17 cellular contexts compared by ENCODE assay signal in the genomic region with DNA sequence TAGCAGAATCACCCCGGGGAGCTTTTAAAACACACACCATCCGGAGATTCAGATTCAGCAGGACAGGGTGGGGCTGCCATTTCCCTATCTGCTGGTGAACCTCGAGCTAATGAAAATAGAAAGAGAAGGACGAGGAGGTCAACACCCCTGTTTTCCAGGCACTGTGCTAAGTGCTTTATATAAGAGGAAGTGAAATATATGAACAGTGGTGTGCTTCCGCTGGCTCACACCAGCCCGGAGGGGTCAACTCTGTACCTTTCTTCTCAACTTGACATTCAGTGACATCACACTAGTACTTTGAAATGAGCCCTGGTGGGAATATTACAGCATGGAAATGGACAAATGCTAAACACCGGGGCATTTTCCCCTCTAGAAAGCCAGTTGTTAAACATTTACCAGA.
DNase-seq lines count a peak whose midpoint lies in the region; ATAC-seq and TF ChIP-seq lines count a peak whose summit lies in the region.
"Had no signal": no experiment of that assay in that cellular context is flagged by ENCODE, and none has a peak within 500 bp of the region (broad histone marks: within the 10 kb centered on the region; RNA-seq: fewer than 3 reads in every experiment).

No MANE protein-coding gene starts in this region.

- 64 to 66% methylated on average over 5 to 7 of the region's 7 CpGs for WGBS in transverse colon (ENCODE audit: low coverage in 1 of 2), 2 donors

- H3K4me3 ChIP-seq in GM12864 (ENCODE audit: low read depth, low read length), result no peak overlapping the region
- H3K4me3 ChIP-seq in OCI-LY1 (ENCODE audit: low read depth, low read length, poor library complexity, severe bottlenecking), result peak overlapping the region; percentile 3
- no peak overlapping the region for H3K4me3 ChIP-seq in transverse colon
- no peak overlapping the region for H3K4me3 ChIP-seq in HAP-1
- H3K4me3 ChIP-seq: testis had no signal

- H3K4me1 Mint-ChIP-seq in activated CD8-positive, alpha-beta T cell treated with anti-CD3 and anti-CD28 coated beads for 36 hours (ENCODE audit: low read depth), result no peaks in the 10 kb centered on the region

- H3F3A ChIP-seq in OCI-LY1 (ENCODE audit: insufficient read depth, low read length), result no peaks in the 10 kb centered on the region

- TF ChIP-seq EP300 in transverse colon (IDR thresholded peaks at IDR 0.05; ENCODE audit: low read depth), result no peak

- no peak overlapping the region; the same call in 1 of the 2 replicates for H3K9ac ChIP-seq in OCI-LY1 (ENCODE audit: low read length)
- H3K9ac ChIP-seq: KMS-11 had no signal

- no peak for TF ChIP-seq CTCF in GM12864 (IDR thresholded peaks at IDR 0.05; ENCODE audit: low read depth, low read length, missing control alignments)
- no peak for TF ChIP-seq CTCF in OCI-LY1 (IDR thresholded peaks at IDR 0.05; ENCODE audit: low read length)
- no peak for TF ChIP-seq CTCF in transverse colon (IDR thresholded peaks at IDR 0.05)
- no peak for TF ChIP-seq CTCF in activated CD8-positive, alpha-beta T cell treated with anti-CD3 and anti-CD28 coated beads for 36 hours (IDR thresholded peaks at IDR 0.05)

- H3K27me3 ChIP-seq in OCI-LY1 (ENCODE audit: insufficient read depth, low read length), result no peaks in the 10 kb centered on the region
- no peaks in the 10 kb centered on the region for H3K27me3 ChIP-seq in transverse colon
- H3K27me3 ChIP-seq in HAP-1 (ENCODE audit: low read depth), result no peaks in the 10 kb centered on the region
- H3K27me3 ChIP-seq: foreskin keratinocyte, testis had no signal

- ATAC-seq in GM19463 (IDR thresholded peaks at IDR 0.05; ENCODE audit: unreplicated experiment), result peak; percentile 81
- ATAC-seq in HG03103 (IDR thresholded peaks at IDR 0.05; ENCODE audit: low read depth, unreplicated experiment), result peak; percentile 94
- ATAC-seq in activated CD8-positive, alpha-beta T cell treated with anti-CD3 and anti-CD28 coated beads for 36 hours, result no peak
- ATAC-seq: foreskin keratinocyte had no signal

- CTCF ChIA-PET in activated CD8-positive, alpha-beta T cell treated with anti-CD3 and anti-CD28 coated beads for 36 hours (lab: Charles Lee), result no interaction called here

- H4K20me1 ChIP-seq in OCI-LY1 (ENCODE audit: insufficient read depth, low read length), result no peaks in the 10 kb centered on the region

- no peaks in the 10 kb centered on the region for H3K9me3 Mint-ChIP-seq in activated CD8-positive, alpha-beta T cell treated with anti-CD3 and anti-CD28 coated beads for 36 hours

- H3K36me3 Mint-ChIP-seq in activated CD8-positive, alpha-beta T cell treated with anti-CD3 and anti-CD28 coated beads for 36 hours (ENCODE audit: low read depth), result no peaks in the 10 kb centered on the region

- peak overlapping the region; percentile 56 for H2AFZ ChIP-seq in OCI-LY1 (ENCODE audit: low read length)

- H3K27me3 Mint-ChIP-seq in activated CD8-positive, alpha-beta T cell treated with anti-CD3 and anti-CD28 coated beads for 36 hours, result no peaks in the 10 kb centered on the region

- H3K27ac ChIP-seq in OCI-LY1 (ENCODE audit: low read depth, low read length, poor library complexity, severe bottlenecking), result peak overlapping the region; percentile 81
- no peak overlapping the region for H3K27ac ChIP-seq in transverse colon
- H3K27ac ChIP-seq: foreskin keratinocyte, KMS-11, RWPE1, testis had no signal

- DNase-seq in GM12864 (ENCODE audit: low read depth) (peak; percentile 24), transverse colon (no peak), C1 segment of cervical spinal cord (lab: John Stamatoyannopoulos, UW) (no peak), HAP-1 (ENCODE audit: low spot score in 2 of 2) (no peak)
- no peak for DNase-seq in activated CD8-positive, alpha-beta T cell treated with anti-CD3 and anti-CD28 coated beads for 36 hours
- DNase-seq: ACHN, amniotic stem cell, DMS153, foreskin keratinocyte, kidney, NCI-H345, testis had no signal

- peaks cover 60% of the 10 kb centered on the region for H3K4me1 ChIP-seq in OCI-LY1 (ENCODE audit: insufficient read depth, low read length, severe bottlenecking)
- H3K4me1 ChIP-seq in transverse colon, result peaks cover 0 to 8% (median 4%) of the 10 kb centered on the region in 4 donors
- no peaks in the 10 kb centered on the region for H3K4me1 ChIP-seq in HAP-1
- H3K4me1 ChIP-seq: foreskin keratinocyte, testis had no signal

- no peak overlapping the region for H3K4me3 Mint-ChIP-seq in activated CD8-positive, alpha-beta T cell treated with anti-CD3 and anti-CD28 coated beads for 36 hours

- intact Hi-C loops in transverse colon (cut with DNase I; ENCODE audit: low total_unique reads), result no loop called here
- intact Hi-C loops in activated CD8-positive, alpha-beta T cell treated with anti-CD3 and anti-CD28 coated beads for 36 hours (cut with micrococcal nuclease), result no loop called here

- no peak for TF ChIP-seq POLR2A in transverse colon (IDR thresholded peaks at IDR 0.05)

- POLR2A ChIA-PET in activated CD8-positive, alpha-beta T cell treated with anti-CD3 and anti-CD28 coated beads for 36 hours (lab: Charles Lee), result no interaction called here

- no peaks in the 10 kb centered on the region for H3K9me2 ChIP-seq in OCI-LY1 (ENCODE audit: low read depth, low read length)

- in situ Hi-C loops in transverse colon (cut with MboI; ENCODE audit: low pct_ligation_motif_present in 1 of 4, low pct_unique_long_range_greater_than_20kb in 1 of 4, low sequenced_read_pairs in 3 of 4) (no loop called here), HAP-1 (cut with MboI; ENCODE audit: low sequenced_read_pairs) (no loop called here)

- H3K36me3 ChIP-seq in OCI-LY1 (ENCODE audit: insufficient read depth, low read length) (no peaks in the 10 kb centered on the region; the same call in 1 of the 2 replicates), transverse colon (no peaks in the 10 kb centered on the region), HAP-1 (replicated peaks) (no peaks in the 10 kb centered on the region)

- no peak overlapping the region for H3K27ac Mint-ChIP-seq in activated CD8-positive, alpha-beta T cell treated with anti-CD3 and anti-CD28 coated beads for 36 hours

- H3K4me2 ChIP-seq in OCI-LY1 (ENCODE audit: low read length), result peak overlapping the region; percentile 14; the same call in 1 of the 2 replicates
- H3K4me2 ChIP-seq: KMS-11 had no signal

- no peaks in the 10 kb centered on the region for H3K79me2 ChIP-seq in OCI-LY1 (ENCODE audit: insufficient read depth, low read length)

- H3K9me3 ChIP-seq in OCI-LY1 (ENCODE audit: low read length) (0 out of 2 replicates have a peak, but pooled peaks cover 3% of the 10 kb centered on the region), transverse colon (no peaks in the 10 kb centered on the region), HAP-1 (no peaks in the 10 kb centered on the region)
- H3K9me3 ChIP-seq: testis had no signal
